ENCODE assay signal across 1 cellular context in the genomic region with DNA sequence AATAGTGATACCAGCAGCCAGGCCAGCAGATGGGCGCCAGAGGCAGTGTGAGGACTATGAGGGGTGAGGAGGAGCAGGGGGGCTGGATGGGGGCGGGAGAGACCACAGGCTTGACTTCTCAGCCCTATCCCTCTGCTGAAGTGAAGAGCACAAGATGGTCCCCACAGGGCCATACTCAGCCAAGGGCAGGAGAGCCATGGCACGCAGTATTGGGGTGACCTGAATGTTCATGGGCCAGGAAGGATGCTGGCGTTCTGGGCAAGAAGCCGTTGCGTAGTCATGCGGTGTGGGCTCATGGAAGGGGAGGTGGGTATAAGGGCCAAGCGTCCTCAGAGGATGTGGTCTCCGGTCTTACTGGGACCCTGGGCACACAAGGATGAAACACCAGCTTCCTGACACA.
TF ChIP-seq lines count a peak whose summit lies in the region.

No MANE protein-coding gene starts in this region.

TF ChIP-seq in IMR-90, 13 proteins besides CTCF, POLR2A, EP300 and RAD21:
- no peak for TF ChIP-seq RFX5 (IDR thresholded peaks at IDR 0.05; ENCODE audit: low read depth, low read length)
- no peak for TF ChIP-seq CEBPB (IDR thresholded peaks at IDR 0.05; ENCODE audit: low read depth, low read length)
- no peak for TF ChIP-seq BHLHE40 (IDR thresholded peaks at IDR 0.05; ENCODE audit: low read depth, low read length)
- TF ChIP-seq MAFK (IDR thresholded peaks at IDR 0.05; ENCODE audit: low read depth, low read length), result no peak
- TF ChIP-seq, protein P1, sequence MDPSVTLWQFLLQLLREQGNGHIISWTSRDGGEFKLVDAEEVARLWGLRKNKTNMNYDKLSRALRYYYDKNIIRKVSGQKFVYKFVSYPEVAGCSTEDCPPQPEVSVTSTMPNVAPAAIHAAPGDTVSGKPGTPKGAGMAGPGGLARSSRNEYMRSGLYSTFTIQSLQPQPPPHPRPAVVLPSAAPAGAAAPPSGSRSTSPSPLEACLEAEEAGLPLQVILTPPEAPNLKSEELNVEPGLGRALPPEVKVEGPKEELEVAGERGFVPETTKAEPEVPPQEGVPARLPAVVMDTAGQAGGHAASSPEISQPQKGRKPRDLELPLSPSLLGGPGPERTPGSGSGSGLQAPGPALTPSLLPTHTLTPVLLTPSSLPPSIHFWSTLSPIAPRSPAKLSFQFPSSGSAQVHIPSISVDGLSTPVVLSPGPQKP (IDR thresholded peaks at IDR 0.05; ENCODE audit: borderline replicate concordance, low read depth, low read length), result no peak
- TF ChIP-seq FOS (IDR thresholded peaks at IDR 0.05; ENCODE audit: low read depth, low read length), result no peak
- no peak for TF ChIP-seq SMC3 (IDR thresholded peaks at IDR 0.05; ENCODE audit: low read depth, low read length)
- TF ChIP-seq RCOR1 (IDR thresholded peaks at IDR 0.05; ENCODE audit: insufficient replicate concordance, low read length), result no peak
- TF ChIP-seq, protein P2, sequence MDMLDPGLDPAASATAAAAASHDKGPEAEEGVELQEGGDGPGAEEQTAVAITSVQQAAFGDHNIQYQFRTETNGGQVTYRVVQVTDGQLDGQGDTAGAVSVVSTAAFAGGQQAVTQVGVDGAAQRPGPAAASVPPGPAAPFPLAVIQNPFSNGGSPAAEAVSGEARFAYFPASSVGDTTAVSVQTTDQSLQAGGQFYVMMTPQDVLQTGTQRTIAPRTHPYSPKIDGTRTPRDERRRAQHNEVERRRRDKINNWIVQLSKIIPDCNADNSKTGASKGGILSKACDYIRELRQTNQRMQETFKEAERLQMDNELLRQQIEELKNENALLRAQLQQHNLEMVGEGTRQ (IDR thresholded peaks at IDR 0.05; ENCODE audit: low read depth, low read length), result no peak
- TF ChIP-seq NFE2L2 (IDR thresholded peaks at IDR 0.05; ENCODE audit: low read depth, low read length), result no peak
- TF ChIP-seq CHD1 (IDR thresholded peaks at IDR 0.05; ENCODE audit: low read depth, low read length), result no peak
- no peak for TF ChIP-seq MXI1 (IDR thresholded peaks at IDR 0.05; ENCODE audit: borderline replicate concordance, low read depth, low read length)
- no peak for TF ChIP-seq MAZ (IDR thresholded peaks at IDR 0.05; ENCODE audit: borderline replicate concordance, low read depth, low read length)
